In genomic region chr5:78492650-78493049, GRCh38 we compare ENCODE assay signal across 25 cellular contexts.
"Had no signal": no experiment of that assay in that cellular context is flagged by ENCODE, and none has a peak within 500 bp of the region (broad histone marks: within the 10 kb centered on the region; RNA-seq: fewer than 3 reads in every experiment).

No MANE protein-coding gene starts in this region.

- H3K9me3 Mint-ChIP-seq: activated B cell treated with CpG ODN at 0.5 μM for 24 hours; activated CD4-positive, alpha-beta T cell treated with anti-CD3 and anti-CD28 coated beads, Interleukin-2, amount 10 ng/mL, durations not matched to agents 24 days and 14 days; activated naive CD4-positive, alpha-beta T cell treated with anti-CD3 and anti-CD28 coated beads for 36 hours; activated T-helper 17 cell treated with anti-CD3 and anti-CD28 coated beads, Interleukin-2, amount 50 U/mL, for 72 hours; T-helper 1 cell treated with Interleukin-12 subunit alpha and Interleukin-12 subunit beta and Interleukin-4 antibody, amounts not matched to agents 30 μg/mL and 1 μg/mL, for 36 hours had no signal

- DNase-seq: activated B cell treated with CpG ODN at 0.5 μM for 24 hours; activated CD4-positive, alpha-beta T cell treated with anti-CD3 and anti-CD28 coated beads for 1 hour; activated CD4-positive, alpha-beta T cell treated with anti-CD3 and anti-CD28 coated beads, Interleukin-2, amount 10 ng/mL, durations not matched to agents 24 days and 14 days; activated CD4-positive, alpha-beta T cell treated with anti-CD3 and anti-CD28 coated beads, Interleukin-2, amount 50 U/mL, for 48 hours; activated gamma-delta T cell; activated T-cell treated with anti-CD3 and anti-CD28 coated beads for 4 hours; activated T-cell treated with anti-CD3 and anti-CD28 coated beads, Interleukin-2, amount 50 U/mL, for 48 hours; brain microvascular endothelial cell; NCI-H1092; NCI-H1417; NCI-H1694; NCI-H2029; NCI-H2107; NCI-H345; NCI-H510A; NCI-H526 treated with DMSO at 0.1 percent for 48 hours; NCI-H82; OCI-M1; Peyer's patch; SHP77 treated with DMSO at 0.1 percent for 48 hours had no signal

- H3K27ac Mint-ChIP-seq: activated B cell treated with CpG ODN at 0.5 μM for 24 hours; activated CD4-positive, alpha-beta T cell treated with anti-CD3 and anti-CD28 coated beads, Interleukin-2, amount 10 ng/mL, durations not matched to agents 24 days and 14 days; activated naive CD4-positive, alpha-beta T cell treated with anti-CD3 and anti-CD28 coated beads for 36 hours; activated naive CD8-positive, alpha-beta T cell; activated T-helper 17 cell treated with anti-CD3 and anti-CD28 coated beads, Interleukin-2, amount 50 U/mL, for 72 hours; T-helper 1 cell treated with Interleukin-12 subunit alpha and Interleukin-12 subunit beta and Interleukin-4 antibody, amounts not matched to agents 30 μg/mL and 1 μg/mL, for 36 hours had no signal

- ATAC-seq: activated T-helper 17 cell treated with anti-CD3 and anti-CD28 coated beads, Interleukin-2, amount 50 U/mL, for 72 hours had no signal

- H3K27me3 Mint-ChIP-seq: activated B cell treated with CpG ODN at 0.5 μM for 24 hours had no signal

- H3K4me2 ChIP-seq: KMS-11 had no signal

- H3K4me3 ChIP-seq: Peyer's patch had no signal

- H3K9ac ChIP-seq: KMS-11 had no signal

- H3K4me3 Mint-ChIP-seq: activated B cell treated with CpG ODN at 0.5 μM for 24 hours; activated CD4-positive, alpha-beta T cell treated with anti-CD3 and anti-CD28 coated beads, Interleukin-2, amount 10 ng/mL, durations not matched to agents 24 days and 14 days; activated naive CD4-positive, alpha-beta T cell treated with anti-CD3 and anti-CD28 coated beads for 36 hours; activated naive CD8-positive, alpha-beta T cell; activated T-helper 17 cell treated with anti-CD3 and anti-CD28 coated beads, Interleukin-2, amount 50 U/mL, for 72 hours; T-helper 1 cell treated with Interleukin-12 subunit alpha and Interleukin-12 subunit beta and Interleukin-4 antibody, amounts not matched to agents 30 μg/mL and 1 μg/mL, for 36 hours had no signal

- H3K4me1 Mint-ChIP-seq: activated CD4-positive, alpha-beta T cell treated with anti-CD3 and anti-CD28 coated beads, Interleukin-2, amount 10 ng/mL, durations not matched to agents 24 days and 14 days; activated T-helper 17 cell treated with anti-CD3 and anti-CD28 coated beads, Interleukin-2, amount 50 U/mL, for 72 hours had no signal

- H3K36me3 Mint-ChIP-seq: activated naive CD8-positive, alpha-beta T cell had no signal

- H3K27me3 ChIP-seq: brain microvascular endothelial cell, Peyer's patch had no signal

- H3K27ac ChIP-seq: brain microvascular endothelial cell, KMS-11, Peyer's patch had no signal

- H3K9me3 ChIP-seq: Peyer's patch had no signal
